In the genomic region with DNA sequence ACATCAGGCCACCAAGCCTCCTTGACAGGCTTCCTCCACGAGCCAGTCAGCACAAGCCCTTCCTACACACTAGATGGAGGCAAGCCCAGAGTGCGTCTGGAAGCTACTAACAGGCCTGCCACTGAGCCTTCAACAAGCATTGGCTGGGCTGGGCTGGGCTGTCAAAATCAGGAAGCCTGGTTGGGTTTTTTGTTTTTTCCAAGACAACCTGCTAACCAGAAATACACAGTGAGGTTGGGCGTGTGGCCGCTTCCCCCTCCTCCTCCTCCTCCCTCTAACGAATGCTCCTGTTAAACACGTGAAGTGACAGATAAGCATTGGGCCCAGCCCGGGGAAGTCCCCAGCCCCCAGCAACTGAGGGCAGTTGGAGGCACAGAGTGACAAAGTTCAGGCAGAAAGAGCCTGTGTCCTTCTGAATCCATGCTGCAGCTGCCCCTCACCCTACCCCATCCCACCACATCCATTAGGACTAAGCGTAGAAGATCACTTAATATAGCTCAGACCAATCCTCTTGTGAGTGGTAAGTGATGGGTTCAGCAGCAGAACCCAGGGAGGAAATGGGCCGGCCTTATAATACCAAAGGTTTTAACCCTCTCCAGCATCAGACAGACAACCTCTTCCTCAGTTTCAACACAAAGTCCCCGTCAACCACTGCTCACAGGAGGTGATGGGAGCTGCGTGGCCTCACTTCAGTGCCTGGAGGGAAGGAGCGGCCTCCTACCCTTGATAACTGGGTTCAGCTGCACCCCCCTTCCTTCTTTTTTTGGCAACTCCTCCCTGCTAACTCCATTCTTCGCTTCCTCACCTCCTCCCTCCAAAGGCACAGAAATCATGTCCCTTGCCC, we compare ENCODE assay signal across 8 cellular contexts. TPM values are rescaled to one million over a fixed set of nuclear protein-coding genes. Genes with fewer than 3 reads are reported as not detected.
A peak's percentile ranks its signal among the peaks of the same experiment; 100 is the strongest.
DNase-seq lines count a peak whose midpoint lies in the region; ATAC-seq and TF ChIP-seq lines count a peak whose summit lies in the region.

No MANE protein-coding gene starts in this region.

- DNase-seq in CD1c-positive myeloid dendritic cell (ENCODE audit: extremely low spot score) (peak; percentile 91), NB4 (ENCODE audit: low read depth) (peak; percentile 94), mucosa of gallbladder (ENCODE audit: low spot score) (peak; percentile 69), GM19240 (ENCODE audit: insufficient read length, low spot score) (no peak)
- peak; percentile 83 to 88 for DNase-seq in activated CD4-positive, alpha-beta T cell treated with anti-CD3 and anti-CD28 coated beads, Interleukin-2, amount 50 U/mL, for 48 hours
- peak; percentile 81 to 90 (median 83) for DNase-seq in effector memory CD4-positive, alpha-beta T cell
- peak; percentile 65 for DNase-seq in stimulated activated CD8-positive, alpha-beta memory T cell treated with anti-CD3 and anti-CD28 coated beads, Interleukin-7, amount 100 ng/mL, for 24 hours (ENCODE audit: low read depth)

- H3K4me1 ChIP-seq in effector memory CD4-positive, alpha-beta T cell (ENCODE audit: control insufficient read depth, insufficient read depth, low read length, poor library complexity, severe bottlenecking), result peaks cover 41% of the 10 kb centered on the region

- H3K9me3 ChIP-seq in effector memory CD4-positive, alpha-beta T cell (ENCODE audit: control insufficient read depth, low read length), result no peaks in the 10 kb centered on the region

- H3K36me3 ChIP-seq in effector memory CD4-positive, alpha-beta T cell (ENCODE audit: control insufficient read depth, insufficient read depth, low read length), result no peaks in the 10 kb centered on the region

- no peak for TF ChIP-seq CTCF in NB4 (IDR thresholded peaks at IDR 0.05; ENCODE audit: low read depth, low read length)

- no peaks in the 10 kb centered on the region for H3K27me3 ChIP-seq in effector memory CD4-positive, alpha-beta T cell (replicated peaks; ENCODE audit: control insufficient read depth, insufficient read depth, low read length, poor library complexity, severe bottlenecking)

- peak; percentile 35 for ATAC-seq in GM21390 (IDR thresholded peaks at IDR 0.05; ENCODE audit: unreplicated experiment)

- peak overlapping the region; percentile 99 for H3K27ac ChIP-seq in effector memory CD4-positive, alpha-beta T cell (ENCODE audit: insufficient read depth, low read length, poor library complexity, severe bottlenecking)

- peak overlapping the region; percentile 70 for H3K4me3 ChIP-seq in NB4 (ENCODE audit: low read depth, low read length)
- H3K4me3 ChIP-seq in effector memory CD4-positive, alpha-beta T cell (ENCODE audit: insufficient read depth, low read depth, low read length, poor library complexity, severe bottlenecking), result peak overlapping the region; percentile 71

- TF ChIP-seq POLR2A in NB4 (IDR thresholded peaks at IDR 0.05; ENCODE audit: extremely low read depth, insufficient read length), result peak; percentile 23

RNA-seq across cellular contexts. Expression of a gene that starts 1.1 kb away (rescaled TPM):
- 11.4 TPM for total RNA-seq in mucosa of gallbladder
